Comparison of ENCODE assay signal across 18 cellular contexts in the genomic region with DNA sequence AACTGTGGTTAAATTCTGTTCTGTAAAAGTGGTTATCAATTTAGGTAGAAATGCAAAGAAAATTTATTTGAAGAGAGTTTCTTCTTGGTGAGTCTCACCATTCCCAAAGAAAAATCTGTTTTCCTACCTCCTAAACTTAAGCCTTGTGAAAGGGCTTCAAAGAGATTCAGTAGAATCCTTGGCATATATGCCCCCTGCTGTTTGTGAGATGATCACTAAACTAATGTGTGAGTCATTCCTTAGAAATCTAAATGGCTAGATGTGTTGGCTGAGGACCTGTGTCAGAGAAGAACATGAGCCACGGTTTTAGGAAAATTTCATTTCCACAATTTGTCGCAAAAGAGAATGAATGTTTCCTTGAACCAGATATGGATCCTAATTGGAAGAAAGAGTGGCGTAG.
A peak's percentile ranks its signal among the peaks of the same experiment; 100 is the strongest.
DNase-seq lines count a peak whose midpoint lies in the region; ATAC-seq and TF ChIP-seq lines count a peak whose summit lies in the region.
"Had no signal": no experiment of that assay in that cellular context is flagged by ENCODE, and none has a peak within 500 bp of the region (broad histone marks: within the 10 kb centered on the region; RNA-seq: fewer than 3 reads in every experiment).

No MANE protein-coding gene starts in this region.

- intact Hi-C loops in activated T-helper 2 cell treated with anti-CD3 and anti-CD28 coated beads, Interferon-gamma antibody, Interleukin-2, Interleukin-4, amounts not matched to agents 10 μg/mL and 5 μg/mL and 100 μg/mL, durations not matched to agents 14 hours and 24 hours and 36 hours (cut with micrococcal nuclease), result no loop called here
- intact Hi-C loops in psoas muscle (cut with DNase I), result no loop called here

- H3K36me3 ChIP-seq in psoas muscle (ENCODE audit: insufficient read depth in 1 of 2, low read depth in 1 of 2), result no peaks in the 10 kb centered on the region
- H3K36me3 ChIP-seq: sigmoid colon, SJCRH30, stomach, WERI-Rb-1 had no signal

- no peak for ATAC-seq in psoas muscle
- ATAC-seq: HepG2; naive thymus-derived CD8-positive, alpha-beta T cell had no signal

- no peaks in the 10 kb centered on the region for H3K4me1 ChIP-seq in psoas muscle
- H3K4me1 ChIP-seq: sigmoid colon, SJCRH30, stomach had no signal

- WGBS in psoas muscle, 3 donors, result 86 to 95% (median 89%) methylated on average over 3 of the region's 3 CpGs

- H3K27ac ChIP-seq in psoas muscle, result no peak overlapping the region
- H3K27ac ChIP-seq: sigmoid colon, SJCRH30, stomach, WERI-Rb-1 had no signal

- no peak overlapping the region for H3K4me3 ChIP-seq in LNCaP clone FGC (ENCODE audit: low read depth, low read length)
- H3K4me3 ChIP-seq in astrocyte of the spinal cord (ENCODE audit: low read depth, low read length), result no peak overlapping the region
- no peak overlapping the region for H3K4me3 ChIP-seq in psoas muscle
- H3K4me3 ChIP-seq: sigmoid colon, SJCRH30, stomach had no signal

- no peaks in the 10 kb centered on the region for H3K27me3 Mint-ChIP-seq in activated T-helper 2 cell treated with anti-CD3 and anti-CD28 coated beads, Interferon-gamma antibody, Interleukin-2, Interleukin-4, amounts not matched to agents 10 μg/mL and 5 μg/mL and 100 μg/mL, durations not matched to agents 14 hours and 24 hours and 36 hours (ENCODE audit: low read depth)
- H3K27me3 Mint-ChIP-seq: CD4-positive, CD25-positive, alpha-beta regulatory T cell had no signal

- H3K27me3 ChIP-seq in psoas muscle (ENCODE audit: insufficient read depth in 3 of 3, low read length in 2 of 3), result no peaks in the 10 kb centered on the region
- H3K27me3 ChIP-seq: sigmoid colon, SJCRH30, stomach had no signal

- H3K36me3 Mint-ChIP-seq in activated T-helper 2 cell treated with anti-CD3 and anti-CD28 coated beads, Interferon-gamma antibody, Interleukin-2, Interleukin-4, amounts not matched to agents 10 μg/mL and 5 μg/mL and 100 μg/mL, durations not matched to agents 14 hours and 24 hours and 36 hours (ENCODE audit: low read depth), result no peaks in the 10 kb centered on the region
- H3K36me3 Mint-ChIP-seq: CD4-positive, CD25-positive, alpha-beta regulatory T cell; naive thymus-derived CD8-positive, alpha-beta T cell had no signal

- H3K4me3 Mint-ChIP-seq in activated T-helper 2 cell treated with anti-CD3 and anti-CD28 coated beads, Interferon-gamma antibody, Interleukin-2, Interleukin-4, amounts not matched to agents 10 μg/mL and 5 μg/mL and 100 μg/mL, durations not matched to agents 14 hours and 24 hours and 36 hours (ENCODE audit: low read depth), result no peak overlapping the region
- H3K4me3 Mint-ChIP-seq: CD4-positive, CD25-positive, alpha-beta regulatory T cell; naive thymus-derived CD8-positive, alpha-beta T cell had no signal

- no peaks in the 10 kb centered on the region for H3K9me3 Mint-ChIP-seq in activated T-helper 2 cell treated with anti-CD3 and anti-CD28 coated beads, Interferon-gamma antibody, Interleukin-2, Interleukin-4, amounts not matched to agents 10 μg/mL and 5 μg/mL and 100 μg/mL, durations not matched to agents 14 hours and 24 hours and 36 hours

- no peaks in the 10 kb centered on the region for H3K9me3 ChIP-seq in psoas muscle
- H3K9me3 ChIP-seq: sigmoid colon, SJCRH30, stomach had no signal

- in situ Hi-C loops in astrocyte of the spinal cord (cut with HindIII; ENCODE audit: low sequenced_read_pairs), result no loop called here

- no peak overlapping the region for H3K27ac Mint-ChIP-seq in activated T-helper 2 cell treated with anti-CD3 and anti-CD28 coated beads, Interferon-gamma antibody, Interleukin-2, Interleukin-4, amounts not matched to agents 10 μg/mL and 5 μg/mL and 100 μg/mL, durations not matched to agents 14 hours and 24 hours and 36 hours
- H3K27ac Mint-ChIP-seq: CD4-positive, CD25-positive, alpha-beta regulatory T cell; naive thymus-derived CD8-positive, alpha-beta T cell had no signal

- TF ChIP-seq CTCF in LNCaP clone FGC (IDR thresholded peaks at IDR 0.05; ENCODE audit: control insufficient read depth, extremely low read depth, insufficient read depth) (peak; percentile 27; the same call in 1 of the 2 replicates), astrocyte of the spinal cord (IDR thresholded peaks at IDR 0.05; ENCODE audit: low read depth, low read length) (no peak), psoas muscle (IDR thresholded peaks at IDR 0.05) (no peak)

- H3K4me1 Mint-ChIP-seq in activated T-helper 2 cell treated with anti-CD3 and anti-CD28 coated beads, Interferon-gamma antibody, Interleukin-2, Interleukin-4, amounts not matched to agents 10 μg/mL and 5 μg/mL and 100 μg/mL, durations not matched to agents 14 hours and 24 hours and 36 hours (ENCODE audit: low read depth), result no peaks in the 10 kb centered on the region
- H3K4me1 Mint-ChIP-seq: CD4-positive, CD25-positive, alpha-beta regulatory T cell; naive thymus-derived CD8-positive, alpha-beta T cell had no signal

- DNase-seq in Daoy (ENCODE audit: low read depth), result peak; percentile 40
- no peak for DNase-seq in LNCaP clone FGC (ENCODE audit: low read depth)
- DNase-seq in astrocyte of the spinal cord (ENCODE audit: low read depth, low spot score), result peak; percentile 60
- DNase-seq in kidney tubule cell (ENCODE audit: low spot score), result peak; percentile 43
- DNase-seq in effector CD8-positive, alpha-beta T cell (lab: John Stamatoyannopoulos, UW), result no peak
- DNase-seq in activated T-helper 2 cell treated with anti-CD3 and anti-CD28 coated beads, Interferon-gamma antibody, Interleukin-2, Interleukin-4, amounts not matched to agents 10 μg/mL and 5 μg/mL and 100 μg/mL, durations not matched to agents 14 hours and 24 hours and 36 hours (ENCODE audit: low spot score), result no peak
- DNase-seq in psoas muscle, result no peak
- no peak for DNase-seq in GM19240 (ENCODE audit: insufficient read length, low spot score)
- DNase-seq: amygdala; CD4-positive, CD25-positive, alpha-beta regulatory T cell; GF-D8; naive thymus-derived CD8-positive, alpha-beta T cell; NCI-H1694 treated with DMSO at 0.1 percent for 48 hours; sigmoid colon; SJCRH30; stomach; WERI-Rb-1 had no signal

Comparison
In these comparisons a context has a peak if more than half of its experiments do, and no peak if none do; other contexts are left out.
1. DNase-seq: peak in Daoy (single experiment), astrocyte of the spinal cord (single experiment) and kidney tubule cell (single experiment); none in LNCaP clone FGC (single experiment), effector CD8-positive, alpha-beta T cell (single experiment), activated T-helper 2 cell treated with anti-CD3 and anti-CD28 coated beads, Interferon-gamma antibody, Interleukin-2, Interleukin-4, amounts not matched to agents 10 μg/mL and 5 μg/mL and 100 μg/mL, durations not matched to agents 14 hours and 24 hours and 36 hours (single experiment), psoas muscle (0 of 2) and GM19240 (single experiment).